9 cellular contexts compared by ENCODE assay signal in genomic region chr17:44108440-44109311, GRCh38. TPM values are rescaled to one million over a fixed set of nuclear protein-coding genes. Genes with fewer than 3 reads are reported as not detected.
A peak's percentile ranks its signal among the peaks of the same experiment; 100 is the strongest.
DNase-seq lines count a peak whose midpoint lies in the region; ATAC-seq, FAIRE-seq and TF ChIP-seq lines count a peak whose summit lies in the region.
"Had no signal": no experiment of that assay in that cellular context is flagged by ENCODE, and none has a peak within 500 bp of the region (broad histone marks: within the 10 kb centered on the region; RNA-seq: fewer than 3 reads in every experiment).

No MANE protein-coding gene starts in this region.

- H3K14ac ChIP-seq in IMR-90 (replicated peaks; ENCODE audit: low read depth, low read length) = peak overlapping the region; percentile 99

- peaks cover 30% of the 10 kb centered on the region for H4K20me1 ChIP-seq in IMR-90 (ENCODE audit: insufficient read depth, low read length)

- no peak for FAIRE-seq in GM19239 (lab: Jason Lieb, UNC)
- FAIRE-seq: keratinocyte had no signal

- H3K79me1 ChIP-seq in IMR-90 (ENCODE audit: low read depth in 1 of 2, low read length in 2 of 2) = peaks cover 14 to 86% of the 10 kb centered on the region in 2 experiments

- H2AK5ac ChIP-seq in IMR-90 (ENCODE audit: low read depth, low read length) = peak overlapping the region; percentile 93

- peak overlapping the region; percentile 100 for H3K4ac ChIP-seq in IMR-90 (ENCODE audit: low read depth, low read length)

- no TSS peak for BruUV-seq in IMR-90 (replicated peaks; lab: Mats Ljungman, UMichigan)

- POLR2A ChIA-PET in IMR-90 (lab: Charles Lee; ENCODE audit: unreplicated experiment) = interaction anchor here (0.7 kb wide), 1 partner anchor 54 kb away, joined by 6 read pairs; no protein-coding TSS in a partner anchor

- peak overlapping the region; percentile 73; the same call in 1 of the 2 replicates for H3K56ac ChIP-seq in IMR-90 (ENCODE audit: extremely low read depth, insufficient read depth, low read length)

- H2BK20ac ChIP-seq in IMR-90 (ENCODE audit: low read depth, low read length) = peak overlapping the region; percentile 95

- H3K36me3 ChIP-seq in IMR-90 (ENCODE audit: control insufficient read depth, insufficient read depth, low read length) (no peaks in the 10 kb centered on the region; the same call in 1 of the 2 replicates), thoracic aorta (no peaks in the 10 kb centered on the region)

- H3K9me3 ChIP-seq in IMR-90 (ENCODE audit: control insufficient read depth, insufficient read depth, low read length) (no peaks in the 10 kb centered on the region), thoracic aorta (no peaks in the 10 kb centered on the region)

- H2AFZ ChIP-seq in IMR-90 (replicated peaks; ENCODE audit: low read length, poor library complexity) = peak overlapping the region; percentile 73

- H3K4me3 ChIP-seq in IMR-90 (ENCODE audit: insufficient read depth, low read depth, low read length) (no peak overlapping the region), thoracic aorta (peak overlapping the region; percentile 80)

- DNase-seq in IMR-90 (peak; percentile 98), brain pericyte (ENCODE audit: low read depth, low spot score) (peak; percentile 78), left lobe of liver (ENCODE audit: low spot score) (peak; percentile 88), thoracic aorta (ENCODE audit: low spot score) (peak; percentile 94), DMS79 treated with DMSO at 0.1 percent for 48 hours (lab: John Stamatoyannopoulos, UW) (no peak), GM19239 (ENCODE audit: insufficient read length, low spot score) (no peak)

- peak overlapping the region; percentile 23 to 82; a peak in 2 of 4 replicates for H4K8ac ChIP-seq in IMR-90 (ENCODE audit: low read depth in 2 of 2, low read length in 2 of 2)

- TF ChIP-seq CTCF in IMR-90 (conservative IDR thresholded peaks at IDR 0.05; ENCODE audit: low read depth, low read length) = no peak
- no peak for TF ChIP-seq CTCF in thoracic aorta (IDR thresholded peaks at IDR 0.05)

- in situ Hi-C loops in IMR-90 (cut with MboI; ENCODE audit: low sequenced_read_pairs) = no loop called here

- CTCF ChIA-PET in IMR-90 (lab: Yijun Ruan, JAX) = interaction anchor here (1.0 kb wide), 1 partner anchor 12 kb away, joined by 4 read pairs; no protein-coding TSS in a partner anchor

- H3K23ac ChIP-seq in IMR-90 (ENCODE audit: low read depth, low read length) = peak overlapping the region; percentile 99

- peak overlapping the region; percentile 98 for H2AK9ac ChIP-seq in IMR-90 (replicated peaks; ENCODE audit: low read depth, low read length, poor library complexity)

- intact Hi-C loops in IMR-90 (cut with micrococcal nuclease) = loop anchor here (1.0 kb wide), 2 partner anchors 13 to 42 kb away; partner anchors contain the start of gene LSM12

- peak overlapping the region; percentile 88 for H2BK5ac ChIP-seq in IMR-90 (ENCODE audit: low read depth, low read length, poor library complexity, severe bottlenecking)

- H4K5ac ChIP-seq in IMR-90 (ENCODE audit: low read depth, low read length) = peak overlapping the region; percentile 44; the same call in 1 of the 2 replicates

- H2BK120ac ChIP-seq in IMR-90 (ENCODE audit: low read depth, low read length) = peak overlapping the region; percentile 99

- H3K27me3 ChIP-seq in IMR-90 (ENCODE audit: control insufficient read depth, insufficient read depth, low read length) (no peaks in the 10 kb centered on the region), thoracic aorta (replicated peaks; ENCODE audit: insufficient read depth) (no peaks in the 10 kb centered on the region)

- ATAC-seq in IMR-90 (ENCODE audit: low read depth) = peak; percentile 90
- ATAC-seq in left lobe of liver = peak; percentile 69
- ATAC-seq in thoracic aorta (ENCODE audit: insufficient number of reproducible peaks, low FRiP score, low read depth) = peak; percentile 82
- ATAC-seq in GM18870 (IDR thresholded peaks at IDR 0.05; ENCODE audit: unreplicated experiment) = no peak
- ATAC-seq in GM18861 (IDR thresholded peaks at IDR 0.05; ENCODE audit: unreplicated experiment) = no peak

- peak overlapping the region; percentile 97 for H4K91ac ChIP-seq in IMR-90 (ENCODE audit: insufficient read depth, low read depth, low read length)

- TF ChIP-seq POLR2A in IMR-90 (IDR thresholded peaks at IDR 0.05; ENCODE audit: low read depth, low read length) = peak; percentile 49

- peaks cover 25% of the 10 kb centered on the region for H3K9me1 ChIP-seq in IMR-90 (ENCODE audit: insufficient read depth, low read length)

- dilution Hi-C loops in IMR-90 (cut with HindIII; ENCODE audit: low sequenced_read_pairs, unreplicated experiment) = no loop called here

- WGBS in IMR-90 (ENCODE audit: extremely low coverage in 2 of 2, insufficient read length in 1 of 2), 2 experiments = 53% methylated on average over 3 of the region's 16 CpGs; no CpG with 5 or more reads in 1 of the 2 experiments

- peak overlapping the region; percentile 39 for H3K18ac ChIP-seq in IMR-90 (ENCODE audit: low read depth, low read length)

- H3K9ac ChIP-seq in IMR-90 (ENCODE audit: low read depth, low read length) = 0 out of 2 replicates have a peak overlapping the region, but pooled peaks have one; percentile 15

- H3K4me2 ChIP-seq in IMR-90 (ENCODE audit: low read depth, low read length) = peak overlapping the region; percentile 48

- peak overlapping the region; percentile 88; the same call in 1 of the 3 replicates for H2BK15ac ChIP-seq in IMR-90 (ENCODE audit: low read depth, low read length)

- H3K27ac ChIP-seq in IMR-90 (ENCODE audit: insufficient read depth, low read length) (peak overlapping the region; percentile 84), thoracic aorta (peak overlapping the region; percentile 81 to 97)

- TF ChIP-seq RAD21 in IMR-90 (IDR thresholded peaks at IDR 0.05; ENCODE audit: low read length) = no peak; the same call in 1 of the 2 replicates

- H3K4me1 ChIP-seq in IMR-90 (ENCODE audit: control insufficient read depth, insufficient read depth, low read length) = peaks cover 47% of the 10 kb centered on the region
- H3K4me1 ChIP-seq in thoracic aorta (ENCODE audit: control insufficient read depth in 1 of 2, low read depth in 2 of 2) = peaks cover 63 to 87% of the 10 kb centered on the region in 2 donors

TF ChIP-seq in IMR-90, 13 proteins besides CTCF, POLR2A, EP300 and RAD21:
- TF ChIP-seq FOS (IDR thresholded peaks at IDR 0.05; ENCODE audit: low read depth, low read length) (peak; percentile 97), MXI1 (IDR thresholded peaks at IDR 0.05; ENCODE audit: borderline replicate concordance, low read depth, low read length) (peak; percentile 76; the same call in 1 of the 2 replicates), USF2 (IDR thresholded peaks at IDR 0.05; ENCODE audit: low read depth, low read length) (0 out of 2 replicates have a peak, but pooled peaks have one; percentile 20), SMC3 (IDR thresholded peaks at IDR 0.05; ENCODE audit: low read depth, low read length) (no peak), MAZ (IDR thresholded peaks at IDR 0.05; ENCODE audit: borderline replicate concordance, low read depth, low read length) (peak; percentile 68), NFE2L2 (IDR thresholded peaks at IDR 0.05; ENCODE audit: low read depth, low read length) (no peak), BHLHE40 (IDR thresholded peaks at IDR 0.05; ENCODE audit: low read depth, low read length) (peak; percentile 30; the same call in 1 of the 2 replicates), RCOR1 (IDR thresholded peaks at IDR 0.05; ENCODE audit: insufficient replicate concordance, low read length) (peak; percentile 31)

RNA-seq across cellular contexts. Expression of gene HDAC5, which starts 14.8 kb away (rescaled TPM):
- total RNA-seq in IMR-90 (2012; rRNA removed) (61.3 and 71.4 TPM in 2 replicates), left lobe of liver (16.8 TPM), thoracic aorta (100 to 1,000 TPM in 1 of 2 donors, 10 to 100 TPM in 1; 76.9 to 115 TPM)
- polyA plus RNA-seq in IMR-90 (2012; rRNA removed) = 47.0 and 50.0 TPM in 2 replicates
- 21.2 and 58.0 TPM in 2 replicates for polyA plus RNA-seq in IMR-90 (2012; cell fraction: cytosol; rRNA removed)
- polyA plus RNA-seq in IMR-90 (2012; cell fraction: nucleus; rRNA removed; ENCODE audit: low replicate concordance) = 87.7 and 169 TPM in 2 replicates

RNA-seq across cellular contexts. Expression of gene HROB, which starts 33.1 kb away (rescaled TPM):
- total RNA-seq in IMR-90 (2012; rRNA removed) = 2.8 and 3.2 TPM in 2 replicates
- 4.0 and 4.4 TPM in 2 replicates for polyA plus RNA-seq in IMR-90 (2012; rRNA removed)
- polyA plus RNA-seq in IMR-90 (2012; cell fraction: cytosol; rRNA removed) = 1.8 TPM in 2 replicates
- polyA plus RNA-seq in IMR-90 (2012; cell fraction: nucleus; rRNA removed; ENCODE audit: low replicate concordance) = 6.9 and 8.0 TPM in 2 replicates
- total RNA-seq in left lobe of liver = 0.38 TPM
- 1 to 10 TPM in 1 of 2 donors, under 1 TPM in 1; 0.85 to 2.6 TPM for total RNA-seq in thoracic aorta

RNA-seq across cellular contexts. Expression of gene G6PC3, which starts 38.1 kb away (rescaled TPM):
- total RNA-seq in IMR-90 (2012; rRNA removed) = 19.4 and 20.4 TPM in 2 replicates
- polyA plus RNA-seq in IMR-90 (2012; rRNA removed) = 107 and 127 TPM in 2 replicates
- polyA plus RNA-seq in IMR-90 (2012; cell fraction: cytosol; rRNA removed) = 87.5 and 210 TPM in 2 replicates
- polyA plus RNA-seq in IMR-90 (2012; cell fraction: nucleus; rRNA removed; ENCODE audit: low replicate concordance) = 49.2 and 86.8 TPM in 2 replicates
- total RNA-seq in left lobe of liver = 8.9 TPM
- total RNA-seq in thoracic aorta = 10 to 100 TPM; 26.4 to 54.6 TPM

RNA-seq across cellular contexts. Expression of gene LSM12, which starts 42.2 kb away (rescaled TPM):
- 41.0 and 50.3 TPM in 2 replicates for total RNA-seq in IMR-90 (2012; rRNA removed)
- 37.6 and 38.0 TPM in 2 replicates for polyA plus RNA-seq in IMR-90 (2012; rRNA removed)
- polyA plus RNA-seq in IMR-90 (2012; cell fraction: cytosol; rRNA removed) = 20.3 and 21.4 TPM in 2 replicates
- polyA plus RNA-seq in IMR-90 (2012; cell fraction: nucleus; rRNA removed; ENCODE audit: low replicate concordance) = 8.8 and 29.9 TPM in 2 replicates
- total RNA-seq in left lobe of liver = 22.6 TPM
- total RNA-seq in thoracic aorta = 10 to 100 TPM; 24.9 to 30.8 TPM

Comparison
In these comparisons a context has a peak if more than half of its experiments do, and no peak if none do; other contexts are left out.
1. ATAC-seq: peak in IMR-90 (single experiment), left lobe of liver (single experiment) and thoracic aorta (single experiment); none in GM18870 (single experiment) and GM18861 (single experiment).
2. DNase-seq: peak in IMR-90 (single experiment), brain pericyte (single experiment), left lobe of liver (single experiment) and thoracic aorta (single experiment); none in DMS79 treated with DMSO at 0.1 percent for 48 hours (single experiment) and GM19239 (single experiment).